In genomic region chrX:71183341-71183740, GRCh38 we compare ENCODE assay signal across 1 cellular context.
TF ChIP-seq lines count a peak whose summit lies in the region.

No MANE protein-coding gene starts in this region.

TF ChIP-seq in HepG2, 621 proteins besides CTCF, POLR2A, EP300 and RAD21 (continues in another document):
- TF ChIP-seq ASH2L (IDR thresholded peaks at IDR 0.05; ENCODE audit: insufficient read length, low read depth, low read length) (peak; percentile 59), NFYC (CRISPR knock-in tag; IDR thresholded peaks at IDR 0.05) (0 out of 2 replicates have a peak, but pooled peaks have one; percentile 16), ZGPAT (CRISPR knock-in tag; IDR thresholded peaks at IDR 0.05) (0 out of 2 replicates have a peak, but pooled peaks have one; percentile 14), ZFX (CRISPR knock-in tag; IDR thresholded peaks at IDR 0.05; ENCODE audit: low read depth) (peak; percentile 45; the same call in 1 of the 2 replicates), ZNF547 (CRISPR knock-in tag; IDR thresholded peaks at IDR 0.05) (no peak), NCOA2 (CRISPR knock-in tag; IDR thresholded peaks at IDR 0.05) (peak; percentile 62; the same call in 1 of the 2 replicates), HNF4A (CRISPR knock-in tag; IDR thresholded peaks at IDR 0.05) (peak; percentile 79), TAF1 (CRISPR knock-in tag; IDR thresholded peaks at IDR 0.05) (peak; percentile 22; the same call in 1 of the 2 replicates), ONECUT2 (CRISPR knock-in tag; IDR thresholded peaks at IDR 0.05) (no peak), NFATC3 (CRISPR knock-in tag; IDR thresholded peaks at IDR 0.05) (no peak), ZNF513 (CRISPR knock-in tag; conservative IDR thresholded peaks at IDR 0.05) (no peak), MXI1 (IDR thresholded peaks at IDR 0.05; ENCODE audit: borderline replicate concordance, low read depth, low read length) (peak; percentile 36; the same call in 1 of the 3 replicates), MED1 (CRISPR knock-in tag; IDR thresholded peaks at IDR 0.05) (0 out of 2 replicates have a peak, but pooled peaks have one; percentile 35), NR2C2 (CRISPR knock-in tag; IDR thresholded peaks at IDR 0.05; ENCODE audit: borderline replicate concordance) (0 out of 2 replicates have a peak, but pooled peaks have one; percentile 18), BCL6 (CRISPR knock-in tag; IDR thresholded peaks at IDR 0.05) (peak; percentile 26; the same call in 1 of the 2 replicates), ZNF569 (CRISPR knock-in tag; IDR thresholded peaks at IDR 0.05; ENCODE audit: borderline replicate concordance) (no peak), ATF1 (CRISPR knock-in tag; IDR thresholded peaks at IDR 0.05) (peak; percentile 35; the same call in 1 of the 2 replicates), HMG20A (CRISPR knock-in tag; IDR thresholded peaks at IDR 0.05; ENCODE audit: borderline replicate concordance) (peak; percentile 26; the same call in 1 of the 2 replicates), MBNL3 (CRISPR knock-in tag; conservative IDR thresholded peaks at IDR 0.05) (no peak), PCBP1 (IDR thresholded peaks at IDR 0.05; ENCODE audit: borderline replicate concordance, low read depth, low read length) (no peak), TMF1 (CRISPR knock-in tag; IDR thresholded peaks at IDR 0.05; ENCODE audit: low read depth) (no peak), NBN (conservative IDR thresholded peaks at IDR 0.05) (no peak), ZNF101 (CRISPR knock-in tag; IDR thresholded peaks at IDR 0.05; ENCODE audit: borderline replicate concordance, low read depth) (no peak), CREM (IDR thresholded peaks at IDR 0.05) (peak; percentile 37; the same call in 1 of the 2 replicates), CREM (CRISPR knock-in tag; IDR thresholded peaks at IDR 0.05) (no peak), GABPA (IDR thresholded peaks at IDR 0.05; ENCODE audit: low read depth, low read length) (no peak), GABPA (CRISPR knock-in tag; IDR thresholded peaks at IDR 0.05; ENCODE audit: low read depth) (peak; percentile 27; the same call in 1 of the 2 replicates), ZNF777 (CRISPR knock-in tag; IDR thresholded peaks at IDR 0.05) (0 out of 2 replicates have a peak, but pooled peaks have one; percentile 16), MLLT10 (CRISPR knock-in tag; IDR thresholded peaks at IDR 0.05) (no peak), RFX3 (CRISPR knock-in tag; IDR thresholded peaks at IDR 0.05) (peak; percentile 46; the same call in 1 of the 2 replicates), REST (IDR thresholded peaks at IDR 0.05; ENCODE audit: borderline replicate concordance in 1 of 2, low read depth in 1 of 2, low read length in 2 of 2) (peak in 1 of 2 experiments; percentile 53; a peak in 1 of 4 replicates), SOX5 (CRISPR knock-in tag; IDR thresholded peaks at IDR 0.05; ENCODE audit: borderline replicate concordance) (peak; percentile 48; the same call in 1 of the 2 replicates), PAXIP1 (CRISPR knock-in tag; conservative IDR thresholded peaks at IDR 0.05) (peak; percentile 89), ZNF20 (CRISPR knock-in tag; IDR thresholded peaks at IDR 0.05) (no peak), ZFP91 (CRISPR knock-in tag; IDR thresholded peaks at IDR 0.05; ENCODE audit: borderline replicate concordance) (peak; percentile 48; the same call in 1 of the 2 replicates), TEAD3 (CRISPR knock-in tag; optimal IDR thresholded peaks at IDR 0.05; ENCODE audit: borderline replicate concordance) (peak; percentile 87), PATZ1 (CRISPR knock-in tag; IDR thresholded peaks at IDR 0.05) (peak; percentile 75), HMGXB3 (CRISPR knock-in tag; IDR thresholded peaks at IDR 0.05; ENCODE audit: borderline replicate concordance) (0 out of 2 replicates have a peak, but pooled peaks have one; percentile 19), ARNTL (CRISPR knock-in tag; IDR thresholded peaks at IDR 0.05) (no peak), MYC (CRISPR knock-in tag; IDR thresholded peaks at IDR 0.05; ENCODE audit: borderline replicate concordance) (peak; percentile 19; the same call in 1 of the 2 replicates)
